ENCODE assay signal across 1 cellular context in genomic region chr19:10637894-10638293, GRCh38.
A peak's percentile ranks its signal among the peaks of the same experiment; 100 is the strongest.
TF ChIP-seq lines count a peak whose summit lies in the region.

No MANE protein-coding gene starts in this region.

TF ChIP-seq in K562, 482 proteins besides CTCF, POLR2A, EP300 and RAD21:
- TF ChIP-seq RBM15 (IDR thresholded peaks at IDR 0.05; ENCODE audit: insufficient read depth, low read length) (no peak), SPI1 (IDR thresholded peaks at IDR 0.05; ENCODE audit: borderline replicate concordance, low read depth, low read length) (0 out of 2 replicates have a peak, but pooled peaks have one; percentile 5)
